17 cellular contexts compared by ENCODE assay signal in the genomic region with DNA sequence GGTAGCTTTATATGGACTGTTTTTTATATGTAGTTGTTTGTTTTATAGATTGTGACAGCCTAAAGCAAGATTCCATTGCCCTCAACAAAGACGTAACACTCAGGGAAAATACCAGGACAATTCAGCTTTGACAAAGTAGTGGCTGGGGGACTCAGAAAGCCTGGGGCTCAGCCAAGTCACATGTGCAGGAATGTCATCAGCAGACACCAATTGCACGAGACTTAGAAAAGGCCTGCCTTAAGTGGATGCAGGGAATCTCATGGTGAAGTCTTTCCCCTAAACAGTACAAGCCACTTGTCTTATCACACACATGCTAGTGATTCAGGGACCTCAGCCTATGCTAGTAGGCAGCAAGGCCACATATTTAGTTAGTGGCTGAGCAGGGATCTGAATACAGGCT.
DNase-seq lines count a peak whose midpoint lies in the region; ATAC-seq, FAIRE-seq and TF ChIP-seq lines count a peak whose summit lies in the region.
"Had no signal": no experiment of that assay in that cellular context is flagged by ENCODE, and none has a peak within 500 bp of the region (broad histone marks: within the 10 kb centered on the region; RNA-seq: fewer than 3 reads in every experiment).

No MANE protein-coding gene starts in this region.

- H2BK5ac ChIP-seq in H9 (ENCODE audit: insufficient read length, low read length): no peak overlapping the region

- H3K36me3 ChIP-seq in esophagus squamous epithelium (no peaks in the 10 kb centered on the region), left lung (no peaks in the 10 kb centered on the region), stomach smooth muscle (ENCODE audit: control insufficient read depth in 2 of 2, insufficient read depth in 2 of 2, low read length in 2 of 2) (no peaks in the 10 kb centered on the region)

- H3K56ac ChIP-seq in H9 (ENCODE audit: insufficient read length, low read depth, low read length): no peak overlapping the region

- H3K23me2 ChIP-seq in H9 (ENCODE audit: insufficient read length, low read depth, low read length, poor library complexity, severe bottlenecking): no peaks in the 10 kb centered on the region

- TF ChIP-seq CTCF in HFFc6 (IDR thresholded peaks at IDR 0.05): no peak
- TF ChIP-seq CTCF in esophagus squamous epithelium (IDR thresholded peaks at IDR 0.05): no peak
- no peak for TF ChIP-seq CTCF in left lung (IDR thresholded peaks at IDR 0.05)
- no peak for TF ChIP-seq CTCF in H9 (conservative IDR thresholded peaks at IDR 0.05)

- H3K4me1 ChIP-seq in esophagus squamous epithelium (peaks cover 15 to 74% (median 32%) of the 10 kb centered on the region in 3 donors), left lung (no peaks in the 10 kb centered on the region), stomach smooth muscle (ENCODE audit: control insufficient read depth, insufficient read depth, low read length) (no peaks in the 10 kb centered on the region), H9 (ENCODE audit: insufficient read depth, low read length) (peaks cover 3% of the 10 kb centered on the region; the same call in 1 of the 2 replicates)

- H4K20me1 ChIP-seq in H9 (ENCODE audit: control insufficient read depth, insufficient read depth, insufficient read length): no peaks in the 10 kb centered on the region

- H3K9me3 Mint-ChIP-seq in HFFc6 (no peaks in the 10 kb centered on the region), H9 (no peaks in the 10 kb centered on the region)

- H2BK20ac ChIP-seq in H9 (ENCODE audit: low read depth, low read length, poor library complexity, severe bottlenecking): no peak overlapping the region

- H3K18ac ChIP-seq in H9 (ENCODE audit: insufficient read length, low read depth, low read length): no peak overlapping the region

- H3K4me3 Mint-ChIP-seq in HFFc6: no peak overlapping the region
- H3K4me3 Mint-ChIP-seq in H9: no peak overlapping the region

- H4K91ac ChIP-seq in H9 (ENCODE audit: insufficient read length, low read depth, low read length): no peak overlapping the region

- peak overlapping the region; percentile 51 for H3K27ac Mint-ChIP-seq in HFFc6
- H3K27ac Mint-ChIP-seq in H9: no peak overlapping the region
- H3K27ac Mint-ChIP-seq: progenitor cell of endocrine pancreas had no signal

- H3K9ac ChIP-seq in stomach smooth muscle (ENCODE audit: low read length in 2 of 2): no peak overlapping the region
- no peak overlapping the region for H3K9ac ChIP-seq in H9 (ENCODE audit: extremely low read depth, insufficient read length, low read length)

- H3K79me1 ChIP-seq in H9 (ENCODE audit: insufficient read depth, low read depth, low read length, poor library complexity, severe bottlenecking): no peaks in the 10 kb centered on the region

- no peaks in the 10 kb centered on the region for H3K79me2 ChIP-seq in H9 (ENCODE audit: insufficient read depth, low read length)

- WGBS in esophagus squamous epithelium, 2 donors: 28 to 53% methylated on average over 2 of the region's 2 CpGs
- no CpG with 5 or more reads among the region's 2 CpGs for WGBS in H9 (ENCODE audit: extremely low coverage, insufficient read length, low lambda C conversion rate)

- intact Hi-C loops in esophagus squamous epithelium (cut with DNase I) (no loop called here), left lung (cut with DNase I) (no loop called here)

- H2BK12ac ChIP-seq in H9 (ENCODE audit: insufficient read length, low read depth, low read length): no peak overlapping the region

- H3K27ac ChIP-seq in esophagus squamous epithelium (peak overlapping the region in 3 of 4 donors; percentile 39 to 54 (median 45)), left lung (no peak overlapping the region), stomach smooth muscle (ENCODE audit: low read length) (peak overlapping the region; percentile 7), H9 (ENCODE audit: insufficient read length, low read depth, low read length) (no peak overlapping the region)
- H3K27ac ChIP-seq: C4-2B, PC-9 had no signal

- H4K5ac ChIP-seq in H9 (ENCODE audit: insufficient read length, low read depth, low read length): no peak overlapping the region

- no peak overlapping the region for H4K8ac ChIP-seq in H9 (replicated peaks; ENCODE audit: insufficient read length, low read depth, low read length)

- H3K9me3 ChIP-seq in esophagus squamous epithelium (no peaks in the 10 kb centered on the region), left lung (no peaks in the 10 kb centered on the region), stomach smooth muscle (ENCODE audit: control insufficient read depth in 2 of 2, low read length in 2 of 2) (no peaks in the 10 kb centered on the region), H9 (ENCODE audit: control insufficient read depth, low read depth, low read length) (no peaks in the 10 kb centered on the region)

- H3K4me3 ChIP-seq in esophagus squamous epithelium (no peak overlapping the region), left lung (no peak overlapping the region), stomach smooth muscle (ENCODE audit: low read length in 2 of 2) (no peak overlapping the region)
- H3K4me3 ChIP-seq: PC-9 had no signal

- no peak overlapping the region for H2BK15ac ChIP-seq in H9 (ENCODE audit: low read depth, low read length)

- no peak overlapping the region for H3K4ac ChIP-seq in H9 (ENCODE audit: low read depth, low read length)

- H2AFZ ChIP-seq in H9 (ENCODE audit: low read length): no peak overlapping the region
- H2AFZ ChIP-seq: PC-9 had no signal

- H3K27me3 ChIP-seq in esophagus squamous epithelium (no peaks in the 10 kb centered on the region), left lung (no peaks in the 10 kb centered on the region), stomach smooth muscle (ENCODE audit: control insufficient read depth in 1 of 2, insufficient read depth in 2 of 2, low read length in 2 of 2) (no peaks in the 10 kb centered on the region), H9 (ENCODE audit: insufficient read depth, low read length) (no peaks in the 10 kb centered on the region)

- H3T11ph ChIP-seq in H9 (ENCODE audit: low read length): no peak overlapping the region

- peak; percentile 43 for ATAC-seq in left lung
- no peak for ATAC-seq in GM19035 (IDR thresholded peaks at IDR 0.05; ENCODE audit: unreplicated experiment)

- no peak overlapping the region for H3K4me2 ChIP-seq in H9 (ENCODE audit: insufficient read depth, insufficient read length, low read length)
- H3K4me2 ChIP-seq: PC-9 had no signal

- H3K4me1 Mint-ChIP-seq in HFFc6 (ENCODE audit: low read depth) (peaks cover 94% of the 10 kb centered on the region), H9 (peaks cover 12 to 16% of the 10 kb centered on the region in 2 experiments; a peak in 3 of 4 replicates)

- no peak for FAIRE-seq in frontal cortex (lab: Jason Lieb, UNC)
- FAIRE-seq: G401.6 had no signal

- DNase-seq in HFFc6: peak; percentile 32
- DNase-seq in esophagus squamous epithelium (lab: John Stamatoyannopoulos, UW): no peak
- DNase-seq in left lung: no peak
- no peak for DNase-seq in NCI-H2196 (lab: John Stamatoyannopoulos, UW; ENCODE audit: unreplicated experiment)
- DNase-seq in frontal cortex (ENCODE audit: low spot score in 2 of 2): no peak
- no peak for DNase-seq in H9
- DNase-seq: activated CD4-positive, CD25-positive, alpha-beta regulatory T cell; activated T-cell treated with anti-CD3 and anti-CD28 coated beads for 4 hours; KBM-7; NCI-H1417 treated with DMSO at 0.1 percent for 48 hours; NCI-H446; PC-9 had no signal

- no peak overlapping the region for H2BK120ac ChIP-seq in H9 (ENCODE audit: low read depth, low read length, poor library complexity, severe bottlenecking)

- H3K14ac ChIP-seq in H9 (ENCODE audit: insufficient read depth, low read length): no peak overlapping the region

- H2AK5ac ChIP-seq in H9 (ENCODE audit: insufficient read length, low read length): no peak overlapping the region

- H3K27me3 Mint-ChIP-seq in HFFc6 (ENCODE audit: insufficient read depth): no peaks in the 10 kb centered on the region
- H3K27me3 Mint-ChIP-seq in H9 (ENCODE audit: low read depth): peaks cover 6% of the 10 kb centered on the region

- H3K36me3 Mint-ChIP-seq in HFFc6 (ENCODE audit: low read depth) (peaks cover 14% of the 10 kb centered on the region), H9 (ENCODE audit: insufficient read depth in 1 of 3, low read depth in 3 of 3) (no peaks in the 10 kb centered on the region)

- no peak for TF ChIP-seq POLR2A in esophagus squamous epithelium (IDR thresholded peaks at IDR 0.05)

- no peak overlapping the region for H3K23ac ChIP-seq in H9 (ENCODE audit: insufficient read length, low read depth, low read length)

Comparison
In these comparisons a context has a peak if more than half of its experiments do, and no peak if none do; other contexts are left out.
1. H3K27ac ChIP-seq: peak in esophagus squamous epithelium (3 of 4) and stomach smooth muscle (single experiment); none in left lung (0 of 2) and H9 (single experiment).